ENCODE assay signal across 19 cellular contexts in the genomic region with DNA sequence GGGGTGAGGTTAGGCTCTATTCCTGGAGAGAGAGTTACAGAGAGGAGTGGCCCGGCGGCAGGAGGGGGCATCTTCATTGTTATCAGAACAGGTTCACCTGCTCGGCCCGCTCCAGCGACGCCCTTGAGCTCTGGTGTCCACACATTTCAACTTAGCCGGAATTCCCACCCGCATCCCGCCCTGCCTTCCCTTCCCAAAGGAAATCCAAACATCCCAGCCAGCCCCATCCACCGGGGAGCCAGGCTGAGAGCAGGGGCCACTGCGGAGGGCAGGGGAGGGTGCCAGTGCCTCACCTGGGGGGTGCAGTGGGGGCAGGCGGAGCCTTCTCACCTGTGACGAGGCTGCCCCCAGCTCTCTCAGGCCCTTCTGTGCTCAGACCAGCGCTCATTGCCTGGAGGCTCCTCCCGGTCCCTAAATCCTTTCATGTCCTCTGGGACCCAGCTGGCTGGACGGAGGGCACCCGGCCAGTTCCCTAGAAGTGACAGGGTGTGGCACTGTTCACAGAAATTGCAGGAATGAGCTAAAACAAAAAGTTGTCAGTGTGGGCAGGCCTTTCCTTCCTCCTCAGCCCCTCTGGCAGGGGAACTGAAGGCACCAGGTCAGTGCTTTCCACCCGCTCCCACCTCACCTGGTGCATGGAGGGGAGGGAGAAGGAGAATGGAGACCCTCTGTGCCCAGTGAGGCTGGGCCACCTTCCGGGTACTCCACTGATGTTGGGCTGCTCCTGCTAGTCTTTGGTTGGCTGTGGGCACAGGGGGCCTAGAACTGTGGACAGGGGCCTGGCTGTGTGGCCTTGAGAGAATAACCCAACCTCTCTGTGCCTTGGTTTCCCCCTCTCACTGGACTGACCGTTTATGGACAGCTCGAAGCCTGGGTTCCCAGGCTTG. TPM values are rescaled to one million over a fixed set of nuclear protein-coding genes. Genes with fewer than 3 reads are reported as not detected.
A peak's percentile ranks its signal among the peaks of the same experiment; 100 is the strongest.
DNase-seq lines count a peak whose midpoint lies in the region; ATAC-seq, FAIRE-seq and TF ChIP-seq lines count a peak whose summit lies in the region.
"Had no signal": no experiment of that assay in that cellular context is flagged by ENCODE, and none has a peak within 500 bp of the region (broad histone marks: within the 10 kb centered on the region; RNA-seq: fewer than 3 reads in every experiment).

No MANE protein-coding gene starts in this region.

- no peaks in the 10 kb centered on the region for H3K36me3 Mint-ChIP-seq in natural killer cell
- H3K36me3 Mint-ChIP-seq in natural killer cell treated with Interleukin-12 subunit alpha and Interleukin-12 subunit beta and Interleukin-15 and Interleukin-18, amount 100 ng/mL, for 72 hours: no peaks in the 10 kb centered on the region

- H3K36me3 ChIP-seq in HepG2 (replicated peaks in 1 of 2; ENCODE audit: control insufficient read depth in 1 of 2, insufficient read depth in 2 of 2, low read length in 2 of 2): no peaks in the 10 kb centered on the region

- no peaks in the 10 kb centered on the region for H4K20me1 ChIP-seq in HepG2 (ENCODE audit: insufficient read depth, low read length)

- POLR2A ChIA-PET in HepG2 (lab: Yijun Ruan, JAX): no interaction called here

- TF ChIP-seq CTCF in natural killer cell (IDR thresholded peaks at IDR 0.05) (no peak), HepG2 (CRISPR knock-in tag; IDR thresholded peaks at IDR 0.05) (no peak)

- no peak for TF ChIP-seq EP300 in HepG2 (IDR thresholded peaks at IDR 0.05; ENCODE audit: low read depth in 2 of 2, low read length in 2 of 2)
- TF ChIP-seq EP300 in HepG2 (CRISPR knock-in tag; IDR thresholded peaks at IDR 0.05; ENCODE audit: borderline replicate concordance): no peak

- H3K27me3 ChIP-seq in HepG2 (ENCODE audit: control insufficient read depth in 1 of 2, insufficient read depth in 2 of 2, low read length in 2 of 2): peaks cover 17 to 76% of the 10 kb centered on the region in 2 experiments

- no peaks in the 10 kb centered on the region for H3K79me2 ChIP-seq in HepG2 (ENCODE audit: insufficient read depth, low read length)

- no TSS peak for BruUV-seq in HepG2 (replicated peaks; lab: Mats Ljungman, UMichigan)

- peaks cover 0 to 18% of the 10 kb centered on the region in 2 donors for H3K27me3 Mint-ChIP-seq in natural killer cell (ENCODE audit: low read depth in 2 of 2)
- H3K27me3 Mint-ChIP-seq in natural killer cell treated with Interleukin-12 subunit alpha and Interleukin-12 subunit beta and Interleukin-15 and Interleukin-18, amount 100 ng/mL, for 72 hours: peaks cover 0 to 11% of the 10 kb centered on the region in 2 donors

- no peak overlapping the region for H2AFZ ChIP-seq in HepG2 (ENCODE audit: low read length)

- FAIRE-seq in HepG2 (lab: Jason Lieb, UNC): no peak

- H3K4me2 ChIP-seq in HepG2 (ENCODE audit: low read depth, low read length): no peak overlapping the region

- intact Hi-C loops in natural killer cell (cut with micrococcal nuclease) (no loop called here), HepG2 (cut with micrococcal nuclease; ENCODE audit: unreplicated experiment) (no loop called here)

- 0% methylated on average over 3 of the region's 21 CpGs for WGBS in HepG2 (ENCODE audit: low lambda C conversion rate)

- TF ChIP-seq POLR2A in HepG2 (IDR thresholded peaks at IDR 0.05; ENCODE audit: insufficient read depth in 1 of 2, low read depth in 2 of 2, low read length in 2 of 2): no peak
- TF ChIP-seq POLR2A in erythroblast (IDR thresholded peaks at IDR 0.05; ENCODE audit: low read length): no peak

- CTCF ChIA-PET in HepG2 (lab: Yijun Ruan, JAX; ENCODE audit: low intra/inter-chr PET ratio, low total read pairs): no interaction called here

- no peak overlapping the region for H3K4me3 ChIP-seq in HepG2 (replicated peaks in 1 of 3; ENCODE audit: insufficient read depth in 1 of 3, low read depth in 2 of 3, low read length in 3 of 3)

- no peak overlapping the region for H3K9ac ChIP-seq in HepG2 (ENCODE audit: insufficient read depth, low read depth, low read length)

- ATAC-seq in natural killer cell (no peak), HepG2 (no peak)
- ATAC-seq in natural killer cell treated with Interleukin-12 subunit alpha and Interleukin-12 subunit beta and Interleukin-15 and Interleukin-18, amount 100 ng/mL, for 72 hours: no peak
- ATAC-seq: activated T-helper 17 cell treated with anti-CD3 and anti-CD28 coated beads, Interleukin-2, amount 50 U/mL, for 72 hours had no signal

- no peaks in the 10 kb centered on the region for H3K9me3 ChIP-seq in HepG2 (ENCODE audit: low read length)

- DNase-seq in natural killer cell: peak; percentile 13
- DNase-seq in natural killer cell treated with Interleukin-12 subunit alpha and Interleukin-12 subunit beta and Interleukin-15 and Interleukin-18, amount 100 ng/mL, for 72 hours (ENCODE audit: low spot score): no peak
- peak; percentile 10 for DNase-seq in activated CD8-positive, alpha-beta memory T cell treated with anti-CD3 and anti-CD28 coated beads, Interleukin-2, amount 50 U/mL, for 4 hours
- no peak for DNase-seq in HepG2 (ENCODE audit: low spot score)
- DNase-seq in NOMO-1 treated with DMSO at 0.1 percent for 48 hours (lab: John Stamatoyannopoulos, UW; ENCODE audit: unreplicated experiment): no peak
- DNase-seq in medulla oblongata (ENCODE audit: extremely low spot score): no peak
- no peak for DNase-seq in erythroblast (lab: John Stamatoyannopoulos, UW)
- DNase-seq in activated CD4-positive, alpha-beta T cell treated with anti-CD3 and anti-CD28 coated beads for 1 hour: no peak
- DNase-seq: AML-193, anterior cingulate cortex, GF-D8, mesenchymal stem cell, NCI-H2227 treated with DMSO at 0.1 percent for 48 hours, substantia nigra, T1000 had no signal

- TF ChIP-seq RAD21 in HepG2 (CRISPR knock-in tag; IDR thresholded peaks at IDR 0.05): no peak

- no peak overlapping the region for H3K27ac ChIP-seq in HepG2 (ENCODE audit: extremely low read length, insufficient read depth, low read length)

- in situ Hi-C loops in HepG2 (cut with HindIII; ENCODE audit: extremely low pct_ligation_motif_present, low pct_unique_long_range_greater_than_20kb): no loop called here

- H3K4me1 Mint-ChIP-seq in natural killer cell: peaks cover 7 to 19% of the 10 kb centered on the region in 2 donors
- peaks cover 7 to 10% of the 10 kb centered on the region in 2 donors for H3K4me1 Mint-ChIP-seq in natural killer cell treated with Interleukin-12 subunit alpha and Interleukin-12 subunit beta and Interleukin-15 and Interleukin-18, amount 100 ng/mL, for 72 hours (ENCODE audit: low read depth in 2 of 2)
- H3K4me1 Mint-ChIP-seq: activated T-helper 17 cell treated with anti-CD3 and anti-CD28 coated beads, Interleukin-2, amount 50 U/mL, for 72 hours had no signal

- H3K4me3 Mint-ChIP-seq in natural killer cell: no peak overlapping the region
- no peak overlapping the region for H3K4me3 Mint-ChIP-seq in natural killer cell treated with Interleukin-12 subunit alpha and Interleukin-12 subunit beta and Interleukin-15 and Interleukin-18, amount 100 ng/mL, for 72 hours
- H3K4me3 Mint-ChIP-seq: activated T-helper 17 cell treated with anti-CD3 and anti-CD28 coated beads, Interleukin-2, amount 50 U/mL, for 72 hours had no signal

- no peak overlapping the region for H3K27ac Mint-ChIP-seq in natural killer cell
- no peak overlapping the region for H3K27ac Mint-ChIP-seq in natural killer cell treated with Interleukin-12 subunit alpha and Interleukin-12 subunit beta and Interleukin-15 and Interleukin-18, amount 100 ng/mL, for 72 hours
- H3K27ac Mint-ChIP-seq: activated T-helper 17 cell treated with anti-CD3 and anti-CD28 coated beads, Interleukin-2, amount 50 U/mL, for 72 hours had no signal

- no peaks in the 10 kb centered on the region for H3K9me3 Mint-ChIP-seq in natural killer cell
- H3K9me3 Mint-ChIP-seq in natural killer cell treated with Interleukin-12 subunit alpha and Interleukin-12 subunit beta and Interleukin-15 and Interleukin-18, amount 100 ng/mL, for 72 hours: no peaks in the 10 kb centered on the region
- H3K9me3 Mint-ChIP-seq: activated T-helper 17 cell treated with anti-CD3 and anti-CD28 coated beads, Interleukin-2, amount 50 U/mL, for 72 hours had no signal

- no peaks in the 10 kb centered on the region for H3K4me1 ChIP-seq in HepG2 (ENCODE audit: insufficient read depth, low read length)

RNA-seq across cellular contexts. Expression of gene MRGPRG, which starts 2.2 kb away (rescaled TPM):
- not detected for total RNA-seq in natural killer cell
- total RNA-seq in natural killer cell treated with Interleukin-12 subunit alpha and Interleukin-12 subunit beta and Interleukin-15 and Interleukin-18, amount 100 ng/mL, for 72 hours: not detected
- not detected in 2 replicates for total RNA-seq in HepG2 (2016; rRNA removed; fragmentation: Illumina TruSeq; extraction: Trizol)
- not detected in 2 replicates for total RNA-seq in HepG2 (2016; cell fraction: cytosol; rRNA removed; fragmentation: Illumina TruSeq; extraction: Trizol; ENCODE audit: low read depth)
- total RNA-seq in HepG2 (2016; cell fraction: insoluble cytoplasmic fraction; rRNA removed; fragmentation: Illumina TruSeq; extraction: Trizol): not detected in 2 replicates
- total RNA-seq in HepG2 (2016; cell fraction: membrane; rRNA removed; fragmentation: Illumina TruSeq; extraction: Trizol): not detected in 2 replicates
- total RNA-seq in HepG2 (2016; cell fraction: nucleus; rRNA removed; fragmentation: Illumina TruSeq; extraction: Trizol): not detected in 2 replicates
- not detected in 2 replicates for polyA plus RNA-seq in HepG2 (2011; rRNA removed)
- polyA plus RNA-seq in HepG2 (2011; cell fraction: cytosol; rRNA removed): not detected in 2 replicates
- not detected in 2 replicates for polyA plus RNA-seq in HepG2 (2011; cell fraction: nucleus; rRNA removed)
- not detected in 2 replicates for polyA plus RNA-seq in HepG2 (2012)
- polyA plus RNA-seq in HepG2 (2016; cell fraction: cytosol; fragmentation: Illumina TruSeq; extraction: Trizol; ENCODE audit: low read depth): not detected in 2 replicates
- polyA plus RNA-seq in HepG2 (2016; cell fraction: insoluble cytoplasmic fraction; fragmentation: Illumina TruSeq; extraction: Trizol; ENCODE audit: low read depth): not detected in 2 replicates
- not detected in 2 replicates for polyA plus RNA-seq in HepG2 (2016; cell fraction: membrane; fragmentation: Illumina TruSeq; extraction: Trizol; ENCODE audit: low read depth)
- not detected in 2 replicates for polyA plus RNA-seq in HepG2 (2016; cell fraction: nucleus; fragmentation: Illumina TruSeq; extraction: Trizol; ENCODE audit: insufficient read depth, low read depth)
- not detected in 2 replicates for polyA minus RNA-seq in HepG2 (2011; rRNA and poly(A)+ RNA removed; ENCODE audit: low replicate concordance)
- not detected in 2 replicates for polyA minus RNA-seq in HepG2 (2011; cell fraction: cytosol; rRNA and poly(A)+ RNA removed)
- not detected in 2 replicates for polyA minus RNA-seq in HepG2 (2011; cell fraction: nucleus; rRNA and poly(A)+ RNA removed)
- total RNA-seq: activated T-helper 17 cell treated with anti-CD3 and anti-CD28 coated beads, Interleukin-2, amount 50 U/mL, for 72 hours; cerebellum; LHCN-M2 had no signal
- polyA plus RNA-seq: neural cell had no signal

RNA-seq across cellular contexts. Expression of gene MRGPRE, which starts 11.5 kb away (rescaled TPM):
- not detected for total RNA-seq in natural killer cell
- total RNA-seq in natural killer cell treated with Interleukin-12 subunit alpha and Interleukin-12 subunit beta and Interleukin-15 and Interleukin-18, amount 100 ng/mL, for 72 hours: not detected
- total RNA-seq in HepG2 (2016; rRNA removed; fragmentation: Illumina TruSeq; extraction: Trizol): not detected in 2 replicates
- not detected in 2 replicates for total RNA-seq in HepG2 (2016; cell fraction: cytosol; rRNA removed; fragmentation: Illumina TruSeq; extraction: Trizol; ENCODE audit: low read depth)
- not detected in 2 replicates for total RNA-seq in HepG2 (2016; cell fraction: insoluble cytoplasmic fraction; rRNA removed; fragmentation: Illumina TruSeq; extraction: Trizol)
- not detected in 2 replicates for total RNA-seq in HepG2 (2016; cell fraction: membrane; rRNA removed; fragmentation: Illumina TruSeq; extraction: Trizol)
- not detected in 2 replicates for total RNA-seq in HepG2 (2016; cell fraction: nucleus; rRNA removed; fragmentation: Illumina TruSeq; extraction: Trizol)
- polyA plus RNA-seq in HepG2 (2011; rRNA removed): not detected in 2 replicates
- polyA plus RNA-seq in HepG2 (2011; cell fraction: cytosol; rRNA removed): not detected in 2 replicates
- polyA plus RNA-seq in HepG2 (2011; cell fraction: nucleus; rRNA removed): not detected in 2 replicates
- polyA plus RNA-seq in HepG2 (2012): not detected in 2 replicates
- polyA plus RNA-seq in HepG2 (2016; cell fraction: cytosol; fragmentation: Illumina TruSeq; extraction: Trizol; ENCODE audit: low read depth): not detected in 2 replicates
- not detected in 2 replicates for polyA plus RNA-seq in HepG2 (2016; cell fraction: insoluble cytoplasmic fraction; fragmentation: Illumina TruSeq; extraction: Trizol; ENCODE audit: low read depth)
- polyA plus RNA-seq in HepG2 (2016; cell fraction: membrane; fragmentation: Illumina TruSeq; extraction: Trizol; ENCODE audit: low read depth): not detected in 2 replicates
- not detected in 2 replicates for polyA plus RNA-seq in HepG2 (2016; cell fraction: nucleus; fragmentation: Illumina TruSeq; extraction: Trizol; ENCODE audit: insufficient read depth, low read depth)
- polyA minus RNA-seq in HepG2 (2011; rRNA and poly(A)+ RNA removed; ENCODE audit: low replicate concordance): not detected in 2 replicates
- not detected in 2 replicates for polyA minus RNA-seq in HepG2 (2011; cell fraction: cytosol; rRNA and poly(A)+ RNA removed)
- not detected in 2 replicates for polyA minus RNA-seq in HepG2 (2011; cell fraction: nucleus; rRNA and poly(A)+ RNA removed)
- total RNA-seq: activated T-helper 17 cell treated with anti-CD3 and anti-CD28 coated beads, Interleukin-2, amount 50 U/mL, for 72 hours; LHCN-M2 had no signal

RNA-seq across cellular contexts. Expression of gene OSBPL5, which starts 55.7 kb away (rescaled TPM):
- total RNA-seq in natural killer cell: 100 to 1,000 TPM; 375 to 522 (median 377) TPM
- 10 to 100 TPM; 58.3 to 74.6 TPM for total RNA-seq in natural killer cell treated with Interleukin-12 subunit alpha and Interleukin-12 subunit beta and Interleukin-15 and Interleukin-18, amount 100 ng/mL, for 72 hours
- total RNA-seq in HepG2 (2016; rRNA removed; fragmentation: Illumina TruSeq; extraction: Trizol): not detected in 2 replicates
- 0.26 TPM in 1 of 2 replicates, not detected in the other for total RNA-seq in HepG2 (2016; cell fraction: cytosol; rRNA removed; fragmentation: Illumina TruSeq; extraction: Trizol; ENCODE audit: low read depth)
- total RNA-seq in HepG2 (2016; cell fraction: insoluble cytoplasmic fraction; rRNA removed; fragmentation: Illumina TruSeq; extraction: Trizol): not detected in 2 replicates
- not detected in 2 replicates for total RNA-seq in HepG2 (2016; cell fraction: membrane; rRNA removed; fragmentation: Illumina TruSeq; extraction: Trizol)
- not detected in 2 replicates for total RNA-seq in HepG2 (2016; cell fraction: nucleus; rRNA removed; fragmentation: Illumina TruSeq; extraction: Trizol)
- polyA plus RNA-seq in HepG2 (2011; rRNA removed): not detected in 2 replicates
- not detected in 2 replicates for polyA plus RNA-seq in HepG2 (2011; cell fraction: cytosol; rRNA removed)
- 0.34 TPM in 1 of 2 replicates, not detected in the other for polyA plus RNA-seq in HepG2 (2011; cell fraction: nucleus; rRNA removed)
- not detected in 2 replicates for polyA plus RNA-seq in HepG2 (2012)
- polyA plus RNA-seq in HepG2 (2016; cell fraction: cytosol; fragmentation: Illumina TruSeq; extraction: Trizol; ENCODE audit: low read depth): not detected in 2 replicates
- not detected in 2 replicates for polyA plus RNA-seq in HepG2 (2016; cell fraction: insoluble cytoplasmic fraction; fragmentation: Illumina TruSeq; extraction: Trizol; ENCODE audit: low read depth)
- not detected in 2 replicates for polyA plus RNA-seq in HepG2 (2016; cell fraction: membrane; fragmentation: Illumina TruSeq; extraction: Trizol; ENCODE audit: low read depth)
- not detected in 2 replicates for polyA plus RNA-seq in HepG2 (2016; cell fraction: nucleus; fragmentation: Illumina TruSeq; extraction: Trizol; ENCODE audit: insufficient read depth, low read depth)
- 41.3 TPM in 1 of 2 replicates, not detected in the other for polyA minus RNA-seq in HepG2 (2011; rRNA and poly(A)+ RNA removed; ENCODE audit: low replicate concordance)
- 0.40 and 0.97 TPM in 2 replicates for polyA minus RNA-seq in HepG2 (2011; cell fraction: cytosol; rRNA and poly(A)+ RNA removed)
- polyA minus RNA-seq in HepG2 (2011; cell fraction: nucleus; rRNA and poly(A)+ RNA removed): not detected in 2 replicates

Comparison
In these comparisons a context has a peak if more than half of its experiments do, and no peak if none do; other contexts are left out.
1. DNase-seq: peak in natural killer cell (single experiment) and activated CD8-positive, alpha-beta memory T cell treated with anti-CD3 and anti-CD28 coated beads, Interleukin-2, amount 50 U/mL, for 4 hours (single experiment); none in natural killer cell treated with Interleukin-12 subunit alpha and Interleukin-12 subunit beta and Interleukin-15 and Interleukin-18, amount 100 ng/mL, for 72 hours (single experiment), HepG2 (single experiment), NOMO-1 treated with DMSO at 0.1 percent for 48 hours (single experiment), medulla oblongata (single experiment), erythroblast (0 of 2) and activated CD4-positive, alpha-beta T cell treated with anti-CD3 and anti-CD28 coated beads for 1 hour (single experiment).
2. RNA of gene OSBPL5, which starts 55.7 kb away (total RNA-seq): 375 to 522 TPM in natural killer cell and 58.3 to 74.6 TPM in natural killer cell treated with Interleukin-12 subunit alpha and Interleukin-12 subunit beta and Interleukin-15 and Interleukin-18, amount 100 ng/mL, for 72 hours; 0.26 TPM in HepG2; every median in the first group is over 10 times any median in the second.